Comparison of ENCODE assay signal across 8 cellular contexts in genomic region chr14:61695695-61696527, GRCh38. TPM values are rescaled to one million over a fixed set of nuclear protein-coding genes. Genes with fewer than 3 reads are reported as not detected.
A peak's percentile ranks its signal among the peaks of the same experiment; 100 is the strongest.
DNase-seq lines count a peak whose midpoint lies in the region; ATAC-seq and TF ChIP-seq lines count a peak whose summit lies in the region.

No MANE protein-coding gene starts in this region.

- TF ChIP-seq POLR2A in adrenal gland (IDR thresholded peaks at IDR 0.05), result peak; percentile 14 to 46

- 0 to 1% (median 0%) methylated on average over 22 to 70 of the region's 70 CpGs for WGBS in adrenal gland, 4 donors
- 0 to 1% (median 1%) methylated on average over 49 to 70 of the region's 70 CpGs for WGBS in psoas muscle, 3 donors

- H3K9me3 ChIP-seq in adrenal gland (replicated peaks in 1 of 3), result no peaks in the 10 kb centered on the region
- no peaks in the 10 kb centered on the region for H3K9me3 ChIP-seq in right atrium auricular region
- no peaks in the 10 kb centered on the region for H3K9me3 ChIP-seq in psoas muscle

- intact Hi-C loops in adrenal gland (cut with DNase I) (loop anchor here (10.0 kb wide), 1 partner anchor 221 kb away; no protein-coding TSS in a partner anchor), psoas muscle (cut with DNase I) (loop anchor here in 1 of 2 donors (5.0 kb wide), 2 partner anchors 51 to 66 kb away; partner anchors contain the start of gene SNAPC1)

- no peaks in the 10 kb centered on the region for H3K27me3 ChIP-seq in adrenal gland
- H3K27me3 ChIP-seq in right atrium auricular region, result no peaks in the 10 kb centered on the region
- H3K27me3 ChIP-seq in psoas muscle (ENCODE audit: insufficient read depth in 3 of 3, low read length in 2 of 3), result no peaks in the 10 kb centered on the region

- H3K36me3 ChIP-seq in adrenal gland (replicated peaks in 1 of 2) (no peaks in the 10 kb centered on the region), right atrium auricular region (no peaks in the 10 kb centered on the region), psoas muscle (ENCODE audit: insufficient read depth in 1 of 2, low read depth in 1 of 2) (no peaks in the 10 kb centered on the region)

- H3K27ac ChIP-seq in adrenal gland, result peak overlapping the region; percentile 97 to 100 (median 98)
- H3K27ac ChIP-seq in right atrium auricular region, result peak overlapping the region; percentile 96 to 99
- H3K27ac ChIP-seq in psoas muscle, result peak overlapping the region; percentile 93

- peaks cover 10 to 40% of the 10 kb centered on the region in 2 donors for H3K4me1 ChIP-seq in adrenal gland (replicated peaks in 1 of 2)
- H3K4me1 ChIP-seq in right atrium auricular region, result peaks cover 0 to 28% of the 10 kb centered on the region in 2 donors
- H3K4me1 ChIP-seq in psoas muscle, result peaks cover 42% of the 10 kb centered on the region

- TF ChIP-seq CTCF in adrenal gland (IDR thresholded peaks at IDR 0.05), result no peak
- TF ChIP-seq CTCF in right atrium auricular region (IDR thresholded peaks at IDR 0.05), result no peak
- TF ChIP-seq CTCF in psoas muscle (IDR thresholded peaks at IDR 0.05), result no peak

- peak; percentile 91 for DNase-seq in DMS 273 (lab: John Stamatoyannopoulos, UW; ENCODE audit: unreplicated experiment)
- peak; percentile 55 for DNase-seq in GOT3 (lab: John Stamatoyannopoulos, UW)
- DNase-seq in MV-4-11 (lab: John Stamatoyannopoulos, UW), result peak; percentile 15
- DNase-seq in SW480 (ENCODE audit: low spot score), result peak; percentile 36
- DNase-seq in adrenal gland, result peak; percentile 59 to 85 (median 73)
- DNase-seq in right atrium auricular region (ENCODE audit: low spot score), result peak; percentile 74
- DNase-seq in psoas muscle, result peak; percentile 56 to 74

- H3K4me3 ChIP-seq in adrenal gland (peak overlapping the region; percentile 83 to 96 (median 94)), right atrium auricular region (peak overlapping the region; percentile 89 to 94), psoas muscle (peak overlapping the region; percentile 96)

- ATAC-seq in psoas muscle (peak; percentile 16 to 50 (median 25)), HG03520 (IDR thresholded peaks at IDR 0.05; ENCODE audit: unreplicated experiment) (no peak)

RNA-seq across cellular contexts. Expression of gene HIF1A, which starts 0.6 kb away (rescaled TPM):
- total RNA-seq in adrenal gland, result 100 to 1,000 TPM; 186 to 531 (median 365) TPM
- polyA plus RNA-seq in adrenal gland, result 100 to 1,000 TPM in 1 of 3 donors, 10 to 100 TPM in 2; 47.2 to 504 (median 62.7) TPM
- total RNA-seq in right atrium auricular region, result 10 to 100 TPM; 81.2 to 89.1 TPM
- total RNA-seq in psoas muscle, result 10 to 100 TPM; 16.5 to 32.4 (median 24.5) TPM
- polyA plus RNA-seq in psoas muscle, result 10 to 100 TPM in 1 of 3 donors, 1 to 10 TPM in 2; 4.3 to 20.7 (median 8.9) TPM

Comparison
In these comparisons a context has a peak if more than half of its experiments do, and no peak if none do; other contexts are left out.
1. DNase-seq: peak in every context shown above with its lines; median percentile 91 in DMS 273; 74 in right atrium auricular region; 73 in adrenal gland; 65 in psoas muscle; 55 in GOT3; 36 in SW480; 15 in MV-4-11.